ENCODE assay signal across 15 cellular contexts in genomic region chr3:134351421-134351820, GRCh38. TPM values are rescaled to one million over a fixed set of nuclear protein-coding genes. Genes with fewer than 3 reads are reported as not detected.
A peak's percentile ranks its signal among the peaks of the same experiment; 100 is the strongest.
DNase-seq lines count a peak whose midpoint lies in the region; ATAC-seq and TF ChIP-seq lines count a peak whose summit lies in the region.
"Had no signal": no experiment of that assay in that cellular context is flagged by ENCODE, and none has a peak within 500 bp of the region (broad histone marks: within the 10 kb centered on the region; RNA-seq: fewer than 3 reads in every experiment).

No MANE protein-coding gene starts in this region.

- no peak overlapping the region for H3K4me3 ChIP-seq in HUES48 (ENCODE audit: low read depth, low read length)
- H3K4me3 ChIP-seq in mesenchymal stem cell (ENCODE audit: insufficient read depth in 1 of 2, low read depth in 1 of 2, low read length in 2 of 2) = peak overlapping the region in 1 of 2 experiments; percentile 22
- H3K4me3 ChIP-seq in suprapubic skin = no peak overlapping the region
- H3K4me3 ChIP-seq: ovary, tibial nerve had no signal

- no peak overlapping the region for H3K23ac ChIP-seq in mesenchymal stem cell (ENCODE audit: low read length in 2 of 2)

- no peaks in the 10 kb centered on the region for H3K9me3 ChIP-seq in HUES48 (ENCODE audit: control insufficient read depth, insufficient read depth, low read length)
- peaks cover 14% of the 10 kb centered on the region for H3K9me3 ChIP-seq in mesenchymal stem cell (ENCODE audit: control insufficient read depth, low read length)
- no peaks in the 10 kb centered on the region for H3K9me3 ChIP-seq in suprapubic skin
- H3K9me3 ChIP-seq: ovary had no signal

- H2BK12ac ChIP-seq in mesenchymal stem cell (ENCODE audit: low read length in 2 of 2) = no peak overlapping the region

- peak overlapping the region; percentile 11 for H3K27ac ChIP-seq in HUES48 (ENCODE audit: low read depth, low read length)
- H3K27ac ChIP-seq in mesenchymal stem cell (ENCODE audit: low read length, poor library complexity, severe bottlenecking) = no peak overlapping the region
- H3K27ac ChIP-seq in suprapubic skin = peak overlapping the region; percentile 75
- H3K27ac ChIP-seq: ovary had no signal

- WGBS in mesenchymal stem cell = 98% methylated on average over 4 of the region's 5 CpGs
- 59% methylated on average over 5 of the region's 5 CpGs for WGBS in suprapubic skin

- H3K18ac ChIP-seq in mesenchymal stem cell (ENCODE audit: low read depth in 1 of 2, low read length in 2 of 2) = no peak overlapping the region

- no peak overlapping the region for H3K14ac ChIP-seq in mesenchymal stem cell (ENCODE audit: low read length in 2 of 2)

- H3K27me3 ChIP-seq in HUES48 (ENCODE audit: control insufficient read depth, insufficient read depth, low read length) (no peaks in the 10 kb centered on the region), mesenchymal stem cell (ENCODE audit: control insufficient read depth in 1 of 2, insufficient read depth in 1 of 2, low read length in 2 of 2) (no peaks in the 10 kb centered on the region), suprapubic skin (no peaks in the 10 kb centered on the region)
- H3K27me3 ChIP-seq: ovary, tibial nerve had no signal

- H2AFZ ChIP-seq in mesenchymal stem cell (ENCODE audit: low read depth, low read length) = no peak overlapping the region

- no peak overlapping the region for H2BK15ac ChIP-seq in mesenchymal stem cell (ENCODE audit: low read depth, poor library complexity, severe bottlenecking)

- H2AK5ac ChIP-seq in mesenchymal stem cell (ENCODE audit: low read length, severe bottlenecking) = no peak overlapping the region

- H3K4me1 ChIP-seq in HUES48 (ENCODE audit: control insufficient read depth, insufficient read depth, low read length) = peaks cover 8% of the 10 kb centered on the region; the same call in 1 of the 2 replicates
- peaks cover 37% of the 10 kb centered on the region for H3K4me1 ChIP-seq in mesenchymal stem cell (ENCODE audit: control insufficient read depth, insufficient read depth, low read depth, low read length)
- peaks cover 83% of the 10 kb centered on the region for H3K4me1 ChIP-seq in suprapubic skin

- no peak for ATAC-seq in GM21515 (IDR thresholded peaks at IDR 0.05; ENCODE audit: unreplicated experiment)
- ATAC-seq in GM19328 (IDR thresholded peaks at IDR 0.05; ENCODE audit: unreplicated experiment) = no peak

- H2BK5ac ChIP-seq in mesenchymal stem cell (ENCODE audit: low read depth, low read length, poor library complexity, severe bottlenecking) = no peak overlapping the region

- DNase-seq in cerebellar cortex (ENCODE audit: low spot score) = peak; percentile 29
- no peak for DNase-seq in mesenchymal stem cell
- no peak for DNase-seq in suprapubic skin (ENCODE audit: low spot score in 2 of 2)
- DNase-seq in activated CD4-positive, CD25-positive, alpha-beta regulatory T cell treated with anti-CD3 and anti-CD28 coated beads, Interleukin-2, amount 50 U/mL, for 72 hours = no peak
- DNase-seq: activated CD4-positive, alpha-beta T cell treated with anti-CD3 and anti-CD28 coated beads, Interleukin-2, amount 50 U/mL, for 1 hour; activated T-cell treated with anti-CD3 and anti-CD28 coated beads, Interleukin-2, amount 50 U/mL, for 48 hours; anterior cingulate cortex; KBM-7; midbrain; NCI-H1436 treated with DMSO at 0.1 percent for 48 hours; ovary had no signal

- H3K79me1 ChIP-seq in mesenchymal stem cell (replicated peaks; ENCODE audit: low read length, poor library complexity, severe bottlenecking) = peaks cover 2% of the 10 kb centered on the region

- TF ChIP-seq POLR2A in suprapubic skin (IDR thresholded peaks at IDR 0.05) = no peak

- TF ChIP-seq CTCF in suprapubic skin (IDR thresholded peaks at IDR 0.05) = no peak

- H3K9ac ChIP-seq in HUES48 (ENCODE audit: low read depth, low read length) (no peak overlapping the region), mesenchymal stem cell (ENCODE audit: low read length) (peak overlapping the region; percentile 33)

- no peak for TF ChIP-seq EP300 in suprapubic skin (IDR thresholded peaks at IDR 0.05)

- H4K8ac ChIP-seq in mesenchymal stem cell (ENCODE audit: low read length) = no peak overlapping the region

- no peak overlapping the region for H3K4ac ChIP-seq in mesenchymal stem cell (ENCODE audit: low read depth in 1 of 2, low read length in 2 of 2)

- H2BK120ac ChIP-seq in mesenchymal stem cell (ENCODE audit: low read depth, low read length) = no peak overlapping the region

- H3K36me3 ChIP-seq in HUES48 (ENCODE audit: control insufficient read depth, insufficient read depth, low read length) (peaks cover 25% of the 10 kb centered on the region), mesenchymal stem cell (ENCODE audit: control insufficient read depth in 1 of 2, insufficient read depth in 2 of 2, low read depth in 1 of 2, low read length in 2 of 2) (peaks cover 29 to 33% of the 10 kb centered on the region in 2 experiments), suprapubic skin (peaks cover 19% of the 10 kb centered on the region)
- H3K36me3 ChIP-seq: ovary had no signal

- H3K4me2 ChIP-seq in mesenchymal stem cell (ENCODE audit: low read length, poor library complexity, severe bottlenecking) = no peak overlapping the region

- H4K91ac ChIP-seq in mesenchymal stem cell (ENCODE audit: low read length) = no peak overlapping the region

RNA-seq across cellular contexts. Expression of gene AMOTL2, which starts 22.8 kb away (rescaled TPM):
- 16.1 TPM for polyA plus RNA-seq in mesenchymal stem cell (2013, experiment 1 of 2)
- polyA plus RNA-seq in mesenchymal stem cell (2013, experiment 2 of 2) = 15.4 TPM
- total RNA-seq in suprapubic skin = 100 to 1,000 TPM in 2 of 4 donors, 10 to 100 TPM in 2; 80.4 to 118 (median 95.8) TPM
